ENCODE assay signal across 1 cellular context in the genomic region with DNA sequence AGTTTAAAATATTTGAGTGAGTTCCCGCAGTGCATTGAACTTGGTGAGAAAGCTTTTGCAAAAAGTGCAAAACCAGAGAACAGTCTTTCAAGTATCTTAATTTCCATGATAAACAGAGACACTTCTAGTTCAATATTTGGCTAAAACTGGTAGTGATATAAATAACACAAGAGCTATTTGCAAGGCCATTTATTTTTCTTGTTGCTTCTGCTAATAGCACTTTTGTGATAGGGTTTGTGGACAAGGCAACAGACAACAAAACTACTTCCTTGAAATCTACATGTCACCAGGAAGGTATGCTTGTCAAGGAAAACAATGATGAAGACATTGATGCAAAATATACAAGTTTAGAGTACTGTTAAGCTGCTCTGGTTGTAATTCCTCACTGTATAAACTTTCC.
TF ChIP-seq lines count a peak whose summit lies in the region.

No MANE protein-coding gene starts in this region.

TF ChIP-seq in SK-N-SH treated with all-trans-retinoic acid at 6 μM for 48 hours, 23 proteins besides CTCF, POLR2A, EP300 and RAD21 (continued from another document):
- TF ChIP-seq, protein P1, sequence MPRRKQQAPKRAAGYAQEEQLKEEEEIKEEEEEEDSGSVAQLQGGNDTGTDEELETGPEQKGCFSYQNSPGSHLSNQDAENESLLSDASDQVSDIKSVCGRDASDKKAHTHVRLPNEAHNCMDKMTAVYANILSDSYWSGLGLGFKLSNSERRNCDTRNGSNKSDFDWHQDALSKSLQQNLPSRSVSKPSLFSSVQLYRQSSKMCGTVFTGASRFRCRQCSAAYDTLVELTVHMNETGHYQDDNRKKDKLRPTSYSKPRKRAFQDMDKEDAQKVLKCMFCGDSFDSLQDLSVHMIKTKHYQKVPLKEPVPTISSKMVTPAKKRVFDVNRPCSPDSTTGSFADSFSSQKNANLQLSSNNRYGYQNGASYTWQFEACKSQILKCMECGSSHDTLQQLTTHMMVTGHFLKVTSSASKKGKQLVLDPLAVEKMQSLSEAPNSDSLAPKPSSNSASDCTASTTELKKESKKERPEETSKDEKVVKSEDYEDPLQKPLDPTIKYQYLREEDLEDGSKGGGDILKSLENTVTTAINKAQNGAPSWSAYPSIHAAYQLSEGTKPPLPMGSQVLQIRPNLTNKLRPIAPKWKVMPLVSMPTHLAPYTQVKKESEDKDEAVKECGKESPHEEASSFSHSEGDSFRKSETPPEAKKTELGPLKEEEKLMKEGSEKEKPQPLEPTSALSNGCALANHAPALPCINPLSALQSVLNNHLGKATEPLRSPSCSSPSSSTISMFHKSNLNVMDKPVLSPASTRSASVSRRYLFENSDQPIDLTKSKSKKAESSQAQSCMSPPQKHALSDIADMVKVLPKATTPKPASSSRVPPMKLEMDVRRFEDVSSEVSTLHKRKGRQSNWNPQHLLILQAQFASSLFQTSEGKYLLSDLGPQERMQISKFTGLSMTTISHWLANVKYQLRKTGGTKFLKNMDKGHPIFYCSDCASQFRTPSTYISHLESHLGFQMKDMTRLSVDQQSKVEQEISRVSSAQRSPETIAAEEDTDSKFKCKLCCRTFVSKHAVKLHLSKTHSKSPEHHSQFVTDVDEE (CRISPR knock-in tag; IDR thresholded peaks at IDR 0.05): no peak
- TF ChIP-seq ZNF8 (CRISPR knock-in tag; IDR thresholded peaks at IDR 0.05) (no peak), ZFP3 (CRISPR knock-in tag; IDR thresholded peaks at IDR 0.05) (no peak)
TF ChIP-seq in SK-N-SH treated with all-trans-retinoic acid at 6 μM for 48 hours: peak in this region for 0.
